In the genomic region with DNA sequence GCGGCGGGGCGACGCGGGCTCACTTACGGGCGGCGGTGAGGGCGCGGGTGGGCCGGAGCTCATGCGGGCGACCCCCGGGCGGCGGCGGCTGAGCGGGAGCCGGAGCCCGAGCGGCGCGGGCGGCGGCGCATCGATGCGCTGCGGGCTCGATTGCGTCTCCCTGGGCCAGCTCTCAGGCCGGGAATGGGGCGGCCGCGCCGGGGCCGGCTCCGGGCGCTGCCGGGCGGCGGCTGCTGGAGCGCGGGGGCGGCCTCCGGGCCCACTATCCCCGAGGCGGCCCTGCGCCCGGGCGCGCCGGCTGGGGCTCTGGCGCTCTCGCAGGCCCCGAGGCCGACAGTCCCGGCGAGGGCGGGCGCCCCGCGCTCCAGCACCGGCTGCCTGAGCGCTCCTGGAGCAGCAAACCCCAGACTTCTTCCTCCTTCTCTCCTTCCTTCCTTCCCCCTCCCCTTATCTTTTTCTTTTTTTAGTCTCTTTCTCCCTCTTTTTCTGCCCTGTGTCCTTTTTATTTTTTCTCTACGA, we compare ENCODE assay signal across 8 cellular contexts. TPM values are rescaled to one million over a fixed set of nuclear protein-coding genes. Genes with fewer than 3 reads are reported as not detected.
A peak's percentile ranks its signal among the peaks of the same experiment; 100 is the strongest.
DNase-seq lines count a peak whose midpoint lies in the region; ATAC-seq, FAIRE-seq and TF ChIP-seq lines count a peak whose summit lies in the region.

No MANE protein-coding gene starts in this region.

- no peaks in the 10 kb centered on the region for H3K9me2 ChIP-seq in GM23338 (ENCODE audit: insufficient read depth)

- H3K4me3 ChIP-seq in GM23338 (peak overlapping the region; percentile 92), keratinocyte (ENCODE audit: control insufficient read depth in 2 of 3, extremely low read depth in 1 of 3, insufficient read depth in 2 of 3, low read depth in 1 of 3, low read length in 3 of 3) (peak overlapping the region; percentile 71 to 81 (median 72)), small intestine (ENCODE audit: low read depth in 1 of 2, low read length in 2 of 2) (peak overlapping the region; percentile 48 to 80)

- H3K27ac ChIP-seq in GM23338 (ENCODE audit: low read depth) (no peak overlapping the region), keratinocyte (ENCODE audit: control insufficient read depth, insufficient read depth, low read length) (peak overlapping the region; percentile 31), small intestine (ENCODE audit: low read depth in 1 of 2, low read length in 1 of 2) (peak overlapping the region; percentile 9 to 81)

- H3K79me2 ChIP-seq in GM23338 (replicated peaks; ENCODE audit: insufficient read depth) (peaks cover 28% of the 10 kb centered on the region), keratinocyte (ENCODE audit: control insufficient read depth, insufficient read depth, low read length) (peaks cover 20% of the 10 kb centered on the region)

- H3K9me3 Mint-ChIP-seq in GM23338 (peaks cover 5% of the 10 kb centered on the region; the same call in 2 of the 3 replicates), chondrocyte (ENCODE audit: low read depth) (no peaks in the 10 kb centered on the region)

- ATAC-seq in GM23338 (peak; percentile 2; the same call in 2 of the 3 replicates), HG02571 (IDR thresholded peaks at IDR 0.05; ENCODE audit: unreplicated experiment) (no peak)

- peak overlapping the region; percentile 60 for H3K9ac ChIP-seq in keratinocyte (ENCODE audit: control insufficient read depth, extremely low read depth, insufficient read depth, low read length)

- H3K4me3 Mint-ChIP-seq in GM23338 (peak overlapping the region; percentile 93), chondrocyte (ENCODE audit: unreplicated experiment) (peak overlapping the region; percentile 97)

- DNase-seq in GM23338 (ENCODE audit: low spot score): peak; percentile 70
- peak; percentile 62 for DNase-seq in RPMI7951 (ENCODE audit: low read depth)
- DNase-seq in chondrocyte (ENCODE audit: low spot score): no peak
- no peak for DNase-seq in keratinocyte (ENCODE audit: low read depth, low spot score)
- no peak for DNase-seq in small intestine
- no peak for DNase-seq in DMS53 (lab: John Stamatoyannopoulos, UW)
- DNase-seq in NK-92 (lab: John Stamatoyannopoulos, UW; ENCODE audit: unreplicated experiment): no peak

- H3K36me3 Mint-ChIP-seq in GM23338 (ENCODE audit: low read depth) (peaks cover 2% of the 10 kb centered on the region; the same call in 2 of the 3 replicates), chondrocyte (ENCODE audit: low read depth) (no peaks in the 10 kb centered on the region)

- H3K36me3 ChIP-seq in GM23338 (ENCODE audit: insufficient read depth) (no peaks in the 10 kb centered on the region), keratinocyte (ENCODE audit: control insufficient read depth in 2 of 2, extremely low read depth in 1 of 2, insufficient read depth in 2 of 2, low read length in 2 of 2) (no peaks in the 10 kb centered on the region), small intestine (ENCODE audit: control insufficient read depth in 2 of 2, insufficient read depth in 2 of 2, low read length in 2 of 2) (no peaks in the 10 kb centered on the region)

- H4K20me1 ChIP-seq in GM23338 (replicated peaks; ENCODE audit: insufficient read depth): peaks cover 19% of the 10 kb centered on the region
- no peaks in the 10 kb centered on the region for H4K20me1 ChIP-seq in keratinocyte (ENCODE audit: control insufficient read depth, extremely low read depth, insufficient read depth, low read length)

- H2AFZ ChIP-seq in GM23338 (peak overlapping the region; percentile 85), keratinocyte (ENCODE audit: control insufficient read depth, low read length) (no peak overlapping the region)

- peaks cover 7% of the 10 kb centered on the region for H3F3A ChIP-seq in GM23338 (replicated peaks; ENCODE audit: low read depth)

- no peak for TF ChIP-seq CTCF in GM23338 (conservative IDR thresholded peaks at IDR 0.05; ENCODE audit: low read depth in 2 of 2)
- no peak for TF ChIP-seq CTCF in chondrocyte (IDR thresholded peaks at IDR 0.05)
- no peak for TF ChIP-seq CTCF in keratinocyte (optimal IDR thresholded peaks at IDR 0.05 in 1 of 3, IDR thresholded peaks at IDR 0.05 in 1 of 3, conservative IDR thresholded peaks at IDR 0.05 in 1 of 3; ENCODE audit: extremely low read depth in 1 of 3, insufficient read depth in 2 of 3, low read length in 3 of 3)

- no peaks in the 10 kb centered on the region for H3K9me1 ChIP-seq in keratinocyte (ENCODE audit: control insufficient read depth, extremely low read depth, insufficient read depth, low read length)

- H3K4me1 Mint-ChIP-seq in GM23338 (peaks cover 52% of the 10 kb centered on the region), chondrocyte (ENCODE audit: low read depth) (peaks cover 44% of the 10 kb centered on the region)

- H3K27me3 ChIP-seq in GM23338 (ENCODE audit: insufficient read depth) (peaks cover 77% of the 10 kb centered on the region), keratinocyte (ENCODE audit: control insufficient read depth, extremely low read depth, insufficient read depth, low read length) (peaks cover 37% of the 10 kb centered on the region), small intestine (ENCODE audit: control insufficient read depth in 2 of 2, insufficient read depth in 2 of 2, low read length in 2 of 2) (peaks cover 18 to 27% of the 10 kb centered on the region in 2 donors)

- H3K4me1 ChIP-seq in GM23338 (ENCODE audit: insufficient read depth) (peaks cover 54% of the 10 kb centered on the region), keratinocyte (ENCODE audit: control insufficient read depth, extremely low read depth, insufficient read depth, low read length) (peaks cover 24% of the 10 kb centered on the region), small intestine (ENCODE audit: control insufficient read depth in 2 of 2, insufficient read depth in 1 of 2, low read depth in 1 of 2, low read length in 1 of 2) (no peaks in the 10 kb centered on the region)

- H3K27me3 Mint-ChIP-seq in GM23338 (ENCODE audit: insufficient read depth, low read depth, poor library complexity): peaks cover 65% of the 10 kb centered on the region
- H3K27me3 Mint-ChIP-seq in chondrocyte (ENCODE audit: low read depth): peaks cover 31% of the 10 kb centered on the region

- dilution Hi-C loops in keratinocyte (cut with MboI; ENCODE audit: extremely low pct_ligation_motif_present, low sequenced_read_pairs): no loop called here

- no peak for FAIRE-seq in keratinocyte (lab: Jason Lieb, UNC)
- no peak for FAIRE-seq in small intestine (lab: Jason Lieb, UNC)

- H3K27ac Mint-ChIP-seq in GM23338: no peak overlapping the region
- H3K27ac Mint-ChIP-seq in chondrocyte (ENCODE audit: unreplicated experiment): peak overlapping the region; percentile 90

- H3K4me2 ChIP-seq in GM23338: peak overlapping the region; percentile 98
- H3K4me2 ChIP-seq in keratinocyte (ENCODE audit: control insufficient read depth, extremely low read depth, insufficient read depth, low read depth, low read length): peak overlapping the region; percentile 65

- WGBS in small intestine, 3 donors: 0 to 2% (median 0%) methylated on average over 12 to 66 of the region's 66 CpGs

- H3K9me3 ChIP-seq in keratinocyte (ENCODE audit: control insufficient read depth, low read depth, low read length) (no peaks in the 10 kb centered on the region), small intestine (ENCODE audit: control insufficient read depth, low read depth) (no peaks in the 10 kb centered on the region)

TF ChIP-seq in GM23338, 12 proteins besides CTCF, POLR2A, EP300 and RAD21:
- TF ChIP-seq ZNF114 (CRISPR knock-in tag; IDR thresholded peaks at IDR 0.05) (no peak), ZNF331 (CRISPR knock-in tag; IDR thresholded peaks at IDR 0.05; ENCODE audit: low read depth) (no peak), EZH2 (IDR thresholded peaks at IDR 0.05; ENCODE audit: low read depth, unreplicated experiment) (no peak), POLR2AphosphoS5 (IDR thresholded peaks at IDR 0.05; ENCODE audit: low read depth) (no peak), STAT1 (IDR thresholded peaks at IDR 0.05; ENCODE audit: unreplicated experiment) (no peak)
TF ChIP-seq in GM23338: peak in this region for 0.

RNA-seq across cellular contexts. Expression of gene TSHZ3, which starts 1.5 kb away (rescaled TPM):
- total RNA-seq in GM23338 (2014; rRNA removed; shearing (Covaris generic)): 8.7 and 8.9 TPM in 2 replicates
- 3.3 and 3.8 TPM in 2 replicates for polyA plus RNA-seq in GM23338 (2016; fragmentation: Nextera tagmentation; extraction: Ambion mirVana)
- total RNA-seq in RPMI7951 (2014; rRNA removed; shearing (Covaris generic)): 8.5 and 9.9 TPM in 2 replicates
- 15.3 to 23.3 TPM (median 17.0 TPM) in 3 replicates for total RNA-seq in chondrocyte
- polyA plus RNA-seq in keratinocyte: 2.2 to 3.6 TPM (median 3.0 TPM) in 3 replicates
- polyA plus RNA-seq in keratinocyte (2011; ENCODE audit: low read depth): 3.3 TPM
- 3.0 and 3.8 TPM in 2 replicates for polyA plus RNA-seq in keratinocyte (2011; cell fraction: cytosol; rRNA removed)
- polyA plus RNA-seq in keratinocyte (2011; cell fraction: nucleus; rRNA removed): 8.7 and 9.8 TPM in 2 replicates
- polyA plus RNA-seq in keratinocyte (2012; ENCODE audit: low replicate concordance): 2.6 and 6.1 TPM in 2 replicates
- 3.1 to 17.9 TPM (median 9.9 TPM) in 3 replicates for polyA minus RNA-seq in keratinocyte
- 3.6 TPM for polyA minus RNA-seq in keratinocyte (2011; cell fraction: cytosol; rRNA and poly(A)+ RNA removed)
- 4.2 and 9.9 TPM in 2 replicates for polyA minus RNA-seq in keratinocyte (2011; cell fraction: nucleus; rRNA and poly(A)+ RNA removed)
- 1 to 10 TPM in 1 of 3 donors, under 1 TPM in 2; 0.22 to 2.5 (median 0.81) TPM for polyA plus RNA-seq in small intestine

Comparison
In these comparisons a context has a peak if more than half of its experiments do, and no peak if none do; other contexts are left out.
1. DNase-seq: peak in GM23338 (single experiment) and RPMI7951 (single experiment); none in chondrocyte (single experiment), keratinocyte (single experiment), small intestine (single experiment), DMS53 (single experiment) and NK-92 (single experiment).
2. Peak in every context shown above with its lines, with median percentiles within 50 percentile points of each other: H3K4me3 ChIP-seq.